In the genomic region with DNA sequence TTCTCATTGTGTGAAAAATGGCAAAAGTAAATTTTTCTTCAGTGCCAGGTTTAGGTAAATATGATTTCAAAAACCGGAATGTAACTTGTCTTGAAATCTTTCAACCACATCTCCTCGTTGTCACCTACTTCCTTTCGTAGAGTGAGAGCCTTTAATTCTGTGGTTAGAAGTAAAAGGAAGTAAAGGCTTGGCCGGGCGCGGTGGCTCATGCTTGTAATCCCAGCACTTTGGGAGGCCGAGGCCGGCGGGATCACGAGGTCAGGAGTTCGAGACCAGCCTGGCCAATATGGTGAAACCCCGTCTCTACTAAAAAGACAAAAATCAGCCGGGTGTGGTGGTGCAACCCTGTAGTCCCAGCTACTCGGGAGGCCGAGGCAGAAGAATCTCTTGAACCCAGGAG, we compare ENCODE assay signal across 10 cellular contexts. TPM values are rescaled to one million over a fixed set of nuclear protein-coding genes. Genes with fewer than 3 reads are reported as not detected.
DNase-seq lines count a peak whose midpoint lies in the region; ATAC-seq and TF ChIP-seq lines count a peak whose summit lies in the region.
"Had no signal": no experiment of that assay in that cellular context is flagged by ENCODE, and none has a peak within 500 bp of the region (broad histone marks: within the 10 kb centered on the region; RNA-seq: fewer than 3 reads in every experiment).

No MANE protein-coding gene starts in this region.

- no peaks in the 10 kb centered on the region for H3K27me3 ChIP-seq in left lung

- peaks cover 0 to 52% of the 10 kb centered on the region in 2 donors for H3K36me3 ChIP-seq in left lung

- peak overlapping the region in 1 of 2 donors; percentile 78 for H3K27ac ChIP-seq in left lung

- H3K9me3 Mint-ChIP-seq in activated B cell treated with CpG ODN at 0.5 μM for 24 hours = no peaks in the 10 kb centered on the region

- H3K4me1 ChIP-seq in left lung = peaks cover 8 to 47% of the 10 kb centered on the region in 2 donors

- no peak overlapping the region for H3K4me3 ChIP-seq in left lung

- no peaks in the 10 kb centered on the region for H3K27me3 Mint-ChIP-seq in activated B cell treated with CpG ODN at 0.5 μM for 24 hours

- peak; percentile 59 for ATAC-seq in activated B cell treated with CpG ODN at 0.5 μM for 24 hours (ENCODE audit: low read depth)
- ATAC-seq in left lung = no peak
- no peak for ATAC-seq in GM19452 (IDR thresholded peaks at IDR 0.05; ENCODE audit: unreplicated experiment)
- no peak for ATAC-seq in HG02884 (IDR thresholded peaks at IDR 0.05; ENCODE audit: unreplicated experiment)
- no peak for ATAC-seq in HG02970 (IDR thresholded peaks at IDR 0.05; ENCODE audit: low FRiP score, unreplicated experiment)

- peak overlapping the region; percentile 94 for H3K27ac Mint-ChIP-seq in activated B cell treated with CpG ODN at 0.5 μM for 24 hours

- H3K9me3 ChIP-seq in left lung = no peaks in the 10 kb centered on the region

- DNase-seq in CD1c-positive myeloid dendritic cell (ENCODE audit: extremely low spot score) = peak; percentile 85
- DNase-seq in KBM-7 = peak; percentile 86
- DNase-seq in activated B cell treated with CpG ODN at 0.5 μM for 24 hours = peak; percentile 49
- peak; percentile 68 to 88 for DNase-seq in left lung
- no peak for DNase-seq in NCI-H146 (lab: John Stamatoyannopoulos, UW)
- DNase-seq: DMS79 treated with DMSO at 0.1 percent for 48 hours, IMR-90 had no signal

- POLR2A ChIA-PET in activated B cell treated with CpG ODN at 0.5 μM for 24 hours (lab: Charles Lee) = interaction anchor here (1.0 to 4.7 kb wide), 6 partner anchors 12 to 356 kb away, joined by 3 to 29 read pairs (median 6); a partner anchor contains a TSS

- H3K36me3 Mint-ChIP-seq in activated B cell treated with CpG ODN at 0.5 μM for 24 hours (ENCODE audit: low read depth) = peaks cover 36% of the 10 kb centered on the region

- in situ Hi-C loops in KBM-7 (cut with MboI; ENCODE audit: low pct_unique_long_range_greater_than_20kb, low sequenced_read_pairs) = no loop called here

- CTCF ChIA-PET in activated B cell treated with CpG ODN at 0.5 μM for 24 hours (lab: Charles Lee) = interaction anchor here (1.2 to 1.7 kb wide), 3 partner anchors 15 to 30 kb away, joined by 4 to 7 read pairs (median 5); a partner anchor contains a TSS

- intact Hi-C loops in activated B cell treated with CpG ODN at 0.5 μM for 24 hours (cut with micrococcal nuclease) = loop anchor here (1.0 kb wide), 4 partner anchors 14 to 36 kb away; a partner anchor contains a TSS
- intact Hi-C loops in left lung (cut with DNase I) = no loop called here

- H3K4me3 Mint-ChIP-seq in activated B cell treated with CpG ODN at 0.5 μM for 24 hours = peak overlapping the region; percentile 78

- peaks cover 82% of the 10 kb centered on the region for H3K4me1 Mint-ChIP-seq in activated B cell treated with CpG ODN at 0.5 μM for 24 hours

- TF ChIP-seq CTCF in activated B cell treated with CpG ODN at 0.5 μM for 24 hours (IDR thresholded peaks at IDR 0.05) (no peak), left lung (IDR thresholded peaks at IDR 0.05) (no peak)

RNA-seq across cellular contexts. Expression of a gene that starts 29.8 kb away (rescaled TPM):
- total RNA-seq in activated B cell treated with CpG ODN at 0.5 μM for 24 hours (111 and 123 TPM in 2 replicates), left lung (10 to 100 TPM; 66.9 to 76.7 TPM)

RNA-seq across cellular contexts. Expression of a gene that starts 53.9 kb away (rescaled TPM):
- total RNA-seq in activated B cell treated with CpG ODN at 0.5 μM for 24 hours (102 and 109 TPM in 2 replicates), left lung (10 to 100 TPM; 40.4 to 53.1 TPM)
